Comparison of ENCODE assay signal across 1 cellular context in the genomic region with DNA sequence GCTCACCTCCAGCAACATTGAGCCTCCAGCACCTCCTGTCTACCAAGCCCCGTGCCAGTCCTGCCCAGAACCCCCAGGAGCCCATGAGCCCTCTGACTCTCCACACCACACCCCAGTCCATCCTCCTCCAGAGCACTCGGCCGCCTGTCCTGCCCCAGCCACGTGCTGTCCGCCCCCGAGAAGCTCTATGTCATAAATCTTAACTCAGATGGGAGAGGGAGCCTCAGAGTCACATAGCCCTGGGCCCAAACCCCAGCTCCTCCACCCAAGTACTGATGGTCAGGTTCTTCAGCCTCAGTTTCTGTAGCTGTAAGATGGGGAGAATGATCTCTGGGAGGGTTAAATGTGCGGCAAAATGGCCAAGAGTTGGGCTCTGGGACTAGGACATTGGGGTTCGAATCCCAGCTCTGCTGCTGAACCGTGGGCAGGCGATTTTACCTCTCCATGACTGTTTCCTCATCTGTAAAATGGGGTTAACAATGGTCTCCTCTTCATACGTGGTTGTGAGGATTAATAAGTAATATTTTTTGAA.
TF ChIP-seq lines count a peak whose summit lies in the region.

No MANE protein-coding gene starts in this region.

TF ChIP-seq in HEK293T, 16 proteins besides CTCF, POLR2A, EP300 and RAD21 (continued from another document):
- no peak for TF ChIP-seq HDGF (IDR thresholded peaks at IDR 0.05; ENCODE audit: borderline replicate concordance)
- TF ChIP-seq FOXM1 (IDR thresholded peaks at IDR 0.05; ENCODE audit: borderline replicate concordance): no peak
- TF ChIP-seq TARDBP (IDR thresholded peaks at IDR 0.05): no peak
- no peak for TF ChIP-seq ELF4 (IDR thresholded peaks at IDR 0.05)
- no peak for TF ChIP-seq ARNT (IDR thresholded peaks at IDR 0.05)
- TF ChIP-seq ZNF384 (IDR thresholded peaks at IDR 0.05): no peak
- no peak for TF ChIP-seq FOXA1 (IDR thresholded peaks at IDR 0.05)
- no peak for TF ChIP-seq BHLHE40 (IDR thresholded peaks at IDR 0.05; ENCODE audit: borderline replicate concordance)
- TF ChIP-seq NFRKB (IDR thresholded peaks at IDR 0.05): no peak
- TF ChIP-seq, protein P1, sequence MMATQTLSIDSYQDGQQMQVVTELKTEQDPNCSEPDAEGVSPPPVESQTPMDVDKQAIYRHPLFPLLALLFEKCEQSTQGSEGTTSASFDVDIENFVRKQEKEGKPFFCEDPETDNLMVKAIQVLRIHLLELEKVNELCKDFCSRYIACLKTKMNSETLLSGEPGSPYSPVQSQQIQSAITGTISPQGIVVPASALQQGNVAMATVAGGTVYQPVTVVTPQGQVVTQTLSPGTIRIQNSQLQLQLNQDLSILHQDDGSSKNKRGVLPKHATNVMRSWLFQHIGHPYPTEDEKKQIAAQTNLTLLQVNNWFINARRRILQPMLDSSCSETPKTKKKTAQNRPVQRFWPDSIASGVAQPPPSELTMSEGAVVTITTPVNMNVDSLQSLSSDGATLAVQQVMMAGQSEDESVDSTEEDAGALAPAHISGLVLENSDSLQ (IDR thresholded peaks at IDR 0.05): no peak
- TF ChIP-seq SP1 (IDR thresholded peaks at IDR 0.05): no peak
TF ChIP-seq in HEK293T: peak in this region for 0.
